1 cellular context compared by ENCODE assay signal in genomic region chr18:59643740-59644139, GRCh38.
TF ChIP-seq lines count a peak whose summit lies in the region.

No MANE protein-coding gene starts in this region.

TF ChIP-seq in WTC11, 78 proteins besides CTCF, POLR2A, EP300 and RAD21 (continued from another document):
- TF ChIP-seq CBFB (CRISPR knock-in tag; IDR thresholded peaks at IDR 0.05; ENCODE audit: low read depth) (no peak), NFATC4 (CRISPR knock-in tag; IDR thresholded peaks at IDR 0.05) (no peak)
